In the genomic region with DNA sequence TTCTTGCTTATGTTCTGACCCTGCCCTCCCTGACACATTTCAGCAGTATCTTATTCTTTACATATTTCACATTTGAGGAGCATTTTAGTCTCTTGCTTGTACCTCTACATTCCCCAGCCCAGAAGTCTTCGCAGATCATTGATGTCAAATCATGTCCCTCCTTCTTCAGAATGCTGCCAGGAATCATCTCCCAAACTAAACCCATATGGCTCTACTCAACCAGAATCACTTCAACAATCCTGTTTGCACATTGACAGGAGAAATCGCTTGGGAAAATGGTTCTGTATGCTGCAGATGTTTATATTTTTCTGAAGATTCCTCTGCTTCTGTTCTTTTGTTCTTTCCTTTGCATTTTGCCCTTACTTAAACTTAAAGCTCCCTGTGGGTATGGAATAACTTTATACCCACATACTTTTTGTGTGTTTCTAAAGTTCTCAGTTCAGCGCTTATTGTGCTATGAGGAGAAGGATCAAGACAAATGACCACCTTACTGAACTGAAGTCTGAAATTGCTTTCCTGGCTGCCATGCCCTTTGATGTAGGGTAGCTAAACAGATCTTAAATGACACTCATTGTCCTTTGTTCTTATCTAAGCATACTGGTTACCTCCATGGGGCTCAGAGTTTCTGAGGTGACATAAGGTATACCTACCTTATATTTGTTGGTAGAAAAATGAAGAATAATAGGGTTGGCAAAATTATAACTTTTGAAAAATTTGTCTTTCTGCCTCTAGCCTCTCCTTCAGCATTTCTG, we compare ENCODE assay signal across 19 cellular contexts.
"Had no signal": no experiment of that assay in that cellular context is flagged by ENCODE, and none has a peak within 500 bp of the region (broad histone marks: within the 10 kb centered on the region; RNA-seq: fewer than 3 reads in every experiment).

No MANE protein-coding gene starts in this region.

- H3K4me3 ChIP-seq: coronary artery, ovary, psoas muscle, skin epidermis, tibial nerve, vagina had no signal

- DNase-seq: activated CD4-positive, alpha-beta T cell treated with anti-CD3 and anti-CD28 coated beads, Interleukin-2, amount 10 ng/mL, durations not matched to agents 7 days and 5 days; activated CD8-positive, alpha-beta memory T cell treated with anti-CD3 and anti-CD28 coated beads, Interleukin-2, amount 50 U/mL, for 4 hours; activated naive CD4-positive, alpha-beta T cell treated with anti-CD3 and anti-CD28 coated beads for 36 hours; activated T-cell treated with anti-CD3 and anti-CD28 coated beads, Interleukin-2, amount 50 U/mL, for 4 hours; anterior cingulate cortex; brain microvascular endothelial cell; central memory CD4-positive, alpha-beta T cell; mesendoderm; naive thymus-derived CD4-positive, alpha-beta T cell; ovary; right cardiac atrium; stimulated activated naive CD8-positive, alpha-beta T cell treated with anti-CD3 and anti-CD28 coated beads, Interleukin-15, Interleukin-2, amounts not matched to agents 100 U/mL and 50 U/mL, for 24 hours; substantia nigra had no signal

- H3K27me3 ChIP-seq: brain microvascular endothelial cell, ovary, tibial nerve, vagina had no signal

- H3K4me1 ChIP-seq: psoas muscle, vagina had no signal

- H3K36me3 ChIP-seq: brain microvascular endothelial cell, ovary, tibial nerve, vagina had no signal

- H3K27ac ChIP-seq: brain microvascular endothelial cell, coronary artery, ovary, psoas muscle, skin epidermis, tibial nerve, vagina had no signal

- H3K9me3 ChIP-seq: ovary, psoas muscle, tibial nerve, vagina had no signal

- ATAC-seq: activated CD4-positive, CD25-positive, alpha-beta regulatory T cell treated with anti-CD3 and anti-CD28 coated beads, Interleukin-2, amount 50 U/mL, for 24 hours; activated T-cell treated with anti-CD3 and anti-CD28 coated beads, Interleukin-2, amount 50 U/mL, for 4 hours; naive thymus-derived CD4-positive, alpha-beta T cell; psoas muscle; right cardiac atrium; stimulated activated naive CD8-positive, alpha-beta T cell treated with anti-CD3 and anti-CD28 coated beads, Interleukin-15, Interleukin-2, amounts not matched to agents 100 U/mL and 50 U/mL, for 24 hours had no signal
